Comparison of ENCODE assay signal across 10 cellular contexts in genomic region chrX:153884136-153885076, GRCh38. TPM values are rescaled to one million over a fixed set of nuclear protein-coding genes. Genes with fewer than 3 reads are reported as not detected.
DNase-seq lines count a peak whose midpoint lies in the region; ATAC-seq and TF ChIP-seq lines count a peak whose summit lies in the region.
"Had no signal": no experiment of that assay in that cellular context is flagged by ENCODE, and none has a peak within 500 bp of the region (broad histone marks: within the 10 kb centered on the region; RNA-seq: fewer than 3 reads in every experiment).

No MANE protein-coding gene starts in this region.

- H3K4me1 ChIP-seq in HUES48 (ENCODE audit: control insufficient read depth, insufficient read depth, low read length) (peaks cover 28% of the 10 kb centered on the region; the same call in 1 of the 2 replicates), mesendoderm (ENCODE audit: control insufficient read depth, low read depth, low read length) (peaks cover 6% of the 10 kb centered on the region)

- H3K36me3 ChIP-seq in HUES48 (ENCODE audit: control insufficient read depth, insufficient read depth, low read length) = no peaks in the 10 kb centered on the region
- no peaks in the 10 kb centered on the region for H3K36me3 ChIP-seq in mesendoderm (ENCODE audit: control insufficient read depth, insufficient read depth, low read length)

- no peak overlapping the region for H3K4me2 ChIP-seq in mesendoderm (ENCODE audit: low read length)

- H4K8ac ChIP-seq in mesendoderm (ENCODE audit: low read depth, low read length) = no peak overlapping the region

- H3K18ac ChIP-seq in mesendoderm (ENCODE audit: low read length) = no peak overlapping the region

- H3K4me3 ChIP-seq in HUES48 (ENCODE audit: low read depth, low read length) (peak overlapping the region; percentile 57; the same call in 1 of the 2 replicates), mesendoderm (ENCODE audit: low read length) (no peak overlapping the region)

- H3K79me1 ChIP-seq in mesendoderm (ENCODE audit: low read length) = no peaks in the 10 kb centered on the region

- H2BK5ac ChIP-seq in mesendoderm (ENCODE audit: low read length) = no peak overlapping the region

- H3K9ac ChIP-seq in HUES48 (ENCODE audit: low read depth, low read length) (no peak overlapping the region), mesendoderm (ENCODE audit: low read length) (peak overlapping the region; percentile 76)

- no peak overlapping the region for H3K4ac ChIP-seq in mesendoderm (ENCODE audit: low read depth, low read length)

- peak overlapping the region; percentile 80 for H3K56ac ChIP-seq in mesendoderm (ENCODE audit: low read length)

- H3K27ac ChIP-seq in HUES48 (ENCODE audit: low read depth, low read length) = no peak overlapping the region
- no peak overlapping the region for H3K27ac ChIP-seq in VCaP
- H3K27ac ChIP-seq in mesendoderm (ENCODE audit: low read depth, low read length) = no peak overlapping the region

- no peak overlapping the region for H3K23ac ChIP-seq in mesendoderm (ENCODE audit: low read length)

- H2BK15ac ChIP-seq in mesendoderm (replicated peaks; ENCODE audit: low read depth) = no peak overlapping the region

- H2BK120ac ChIP-seq in mesendoderm (ENCODE audit: low read depth, low read length) = no peak overlapping the region

- no CpG with 5 or more reads among the region's 20 CpGs for WGBS in mesendoderm (ENCODE audit: extremely low coverage, insufficient coverage, low lambda C conversion rate)

- H4K5ac ChIP-seq in mesendoderm (ENCODE audit: low read length) = no peak overlapping the region

- no peak for ATAC-seq in GM21447 (IDR thresholded peaks at IDR 0.05; ENCODE audit: unreplicated experiment)

- no peak overlapping the region for H2AK5ac ChIP-seq in mesendoderm (ENCODE audit: low read length)

- H3K9me3 ChIP-seq in HUES48 (ENCODE audit: control insufficient read depth, insufficient read depth, low read length) = peaks cover 26% of the 10 kb centered on the region

- H3K27me3 ChIP-seq in HUES48 (ENCODE audit: control insufficient read depth, insufficient read depth, low read length) = peaks cover 19% of the 10 kb centered on the region
- H3K27me3 ChIP-seq in mesendoderm (ENCODE audit: insufficient read depth, low read length, poor library complexity) = no peaks in the 10 kb centered on the region

- H3K79me2 ChIP-seq in mesendoderm (ENCODE audit: control insufficient read depth, insufficient read depth, low read length) = peaks cover 2% of the 10 kb centered on the region

- TF ChIP-seq CTCF in VCaP (conservative IDR thresholded peaks at IDR 0.05) = peak; percentile 67

- peak; percentile 34 for DNase-seq in DMS79 treated with DMSO at 0.1 percent for 48 hours (lab: John Stamatoyannopoulos, UW)
- DNase-seq in mesendoderm = no peak
- DNase-seq in stimulated activated CD4-positive, alpha-beta T cell treated with anti-CD3 and anti-CD28 coated beads, Interleukin-15, amount 100 ng/mL, for 24 hours = no peak
- no peak for DNase-seq in AML-193 (lab: John Stamatoyannopoulos, UW)
- no peak for DNase-seq in NCI-H187 (lab: John Stamatoyannopoulos, UW)
- DNase-seq: activated CD4-positive, CD25-positive, alpha-beta regulatory T cell; dermis blood vessel endothelial cell had no signal

RNA-seq across cellular contexts. Expression of gene L1CAM, which starts 1.6 kb away (rescaled TPM):
- 11.3 TPM for polyA plus RNA-seq in mesendoderm (2013, experiment 1 of 2)
- 10.2 TPM for polyA plus RNA-seq in mesendoderm (2013, experiment 2 of 2)

RNA-seq across cellular contexts. Expression of gene AVPR2, which starts 20.1 kb away (rescaled TPM):
- 0.03 TPM for polyA plus RNA-seq in mesendoderm (2013, experiment 1 of 2)
- polyA plus RNA-seq in mesendoderm (2013, experiment 2 of 2) = 0.03 TPM

RNA-seq across cellular contexts. Expression of gene ARHGAP4, which starts 41.7 kb away (rescaled TPM):
- polyA plus RNA-seq in mesendoderm (2013, experiment 1 of 2) = 12.4 TPM
- polyA plus RNA-seq in mesendoderm (2013, experiment 2 of 2) = 12.0 TPM

RNA-seq across cellular contexts. Expression of gene NAA10, which starts 50.4 kb away (rescaled TPM):
- polyA plus RNA-seq in mesendoderm (2013, experiment 1 of 2) = 120 TPM
- 121 TPM for polyA plus RNA-seq in mesendoderm (2013, experiment 2 of 2)

RNA-seq across cellular contexts. Expression of gene PDZD4, which starts 54.1 kb away (rescaled TPM):
- polyA plus RNA-seq in mesendoderm (2013, experiment 1 of 2) = 45.7 TPM
- 46.5 TPM for polyA plus RNA-seq in mesendoderm (2013, experiment 2 of 2)
